In genomic region chr6:24709014-24709711, GRCh38 we compare ENCODE assay signal across 2 cellular contexts.
TF ChIP-seq lines count a peak whose summit lies in the region.

No MANE protein-coding gene starts in this region.

TF ChIP-seq in HepG2, 621 proteins besides CTCF, POLR2A, EP300 and RAD21:
- 0 out of 2 replicates have a peak, but pooled peaks have one; percentile 54 for TF ChIP-seq SSRP1 (CRISPR knock-in tag; IDR thresholded peaks at IDR 0.05)
- no peak for TF ChIP-seq SP140L (CRISPR knock-in tag; IDR thresholded peaks at IDR 0.05; ENCODE audit: borderline replicate concordance)
- TF ChIP-seq, protein P1, sequence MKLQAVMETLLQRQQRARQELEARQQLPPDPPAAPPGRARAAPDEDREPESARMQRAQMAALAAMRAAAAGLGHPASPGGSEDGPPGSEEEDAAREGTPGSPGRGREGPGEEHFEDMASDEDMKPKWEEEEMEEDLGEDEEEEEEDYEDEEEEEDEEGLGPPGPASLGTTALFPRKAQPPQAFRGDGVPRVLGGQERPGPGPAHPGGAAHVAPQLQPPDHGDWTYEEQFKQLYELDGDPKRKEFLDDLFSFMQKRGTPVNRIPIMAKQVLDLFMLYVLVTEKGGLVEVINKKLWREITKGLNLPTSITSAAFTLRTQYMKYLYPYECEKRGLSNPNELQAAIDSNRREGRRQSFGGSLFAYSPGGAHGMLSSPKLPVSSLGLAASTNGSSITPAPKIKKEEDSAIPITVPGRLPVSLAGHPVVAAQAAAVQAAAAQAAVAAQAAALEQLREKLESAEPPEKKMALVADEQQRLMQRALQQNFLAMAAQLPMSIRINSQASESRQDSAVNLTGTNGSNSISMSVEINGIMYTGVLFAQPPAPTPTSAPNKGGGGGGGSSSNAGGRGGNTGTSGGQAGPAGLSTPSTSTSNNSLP (IDR thresholded peaks at IDR 0.05; ENCODE audit: low read depth, low read length): no peak
- 0 out of 2 replicates have a peak, but pooled peaks have one; percentile 37 for TF ChIP-seq PAF1 (CRISPR knock-in tag; IDR thresholded peaks at IDR 0.05)
- no peak for TF ChIP-seq BHLHE40 (IDR thresholded peaks at IDR 0.05; ENCODE audit: low read length)
- TF ChIP-seq RBM22 (optimal IDR thresholded peaks at IDR 0.05; ENCODE audit: low read length): peak; percentile 81
- peak; percentile 78 for TF ChIP-seq RBFOX2 (IDR thresholded peaks at IDR 0.05; ENCODE audit: low read depth, low read length)
- 0 out of 2 replicates have a peak, but pooled peaks have one; percentile 39 for TF ChIP-seq MBD4 (IDR thresholded peaks at IDR 0.05; ENCODE audit: borderline replicate concordance, low read length)
- peak; percentile 80 for TF ChIP-seq AGO2 (optimal IDR thresholded peaks at IDR 0.05; ENCODE audit: low read depth, low read length)

TF ChIP-seq in GM23338, 12 proteins besides CTCF, POLR2A, EP300 and RAD21:
- TF ChIP-seq ETS1 (IDR thresholded peaks at IDR 0.05): no peak
- no peak for TF ChIP-seq REST (IDR thresholded peaks at IDR 0.05; ENCODE audit: unreplicated experiment)
- no peak for TF ChIP-seq EZH2 (IDR thresholded peaks at IDR 0.05; ENCODE audit: low read depth, unreplicated experiment)
- TF ChIP-seq ZNF114 (CRISPR knock-in tag; IDR thresholded peaks at IDR 0.05): no peak
- TF ChIP-seq POLR2AphosphoS5 (IDR thresholded peaks at IDR 0.05; ENCODE audit: low read depth): no peak
- TF ChIP-seq CREB1 (CRISPR knock-in tag; IDR thresholded peaks at IDR 0.05; ENCODE audit: low read depth): no peak
- TF ChIP-seq STAT1 (IDR thresholded peaks at IDR 0.05; ENCODE audit: unreplicated experiment): no peak
- no peak for TF ChIP-seq ZNF462 (CRISPR knock-in tag; IDR thresholded peaks at IDR 0.05)
- no peak for TF ChIP-seq JUNB (IDR thresholded peaks at IDR 0.05; ENCODE audit: unreplicated experiment)
- no peak for TF ChIP-seq EZH2phosphoT487 (IDR thresholded peaks at IDR 0.05; ENCODE audit: unreplicated experiment)
- TF ChIP-seq NANOG (IDR thresholded peaks at IDR 0.05; ENCODE audit: borderline replicate concordance): no peak
- no peak for TF ChIP-seq ZNF331 (CRISPR knock-in tag; IDR thresholded peaks at IDR 0.05; ENCODE audit: low read depth)
TF ChIP-seq in GM23338: peak in this region for 0.
